In the genomic region with DNA sequence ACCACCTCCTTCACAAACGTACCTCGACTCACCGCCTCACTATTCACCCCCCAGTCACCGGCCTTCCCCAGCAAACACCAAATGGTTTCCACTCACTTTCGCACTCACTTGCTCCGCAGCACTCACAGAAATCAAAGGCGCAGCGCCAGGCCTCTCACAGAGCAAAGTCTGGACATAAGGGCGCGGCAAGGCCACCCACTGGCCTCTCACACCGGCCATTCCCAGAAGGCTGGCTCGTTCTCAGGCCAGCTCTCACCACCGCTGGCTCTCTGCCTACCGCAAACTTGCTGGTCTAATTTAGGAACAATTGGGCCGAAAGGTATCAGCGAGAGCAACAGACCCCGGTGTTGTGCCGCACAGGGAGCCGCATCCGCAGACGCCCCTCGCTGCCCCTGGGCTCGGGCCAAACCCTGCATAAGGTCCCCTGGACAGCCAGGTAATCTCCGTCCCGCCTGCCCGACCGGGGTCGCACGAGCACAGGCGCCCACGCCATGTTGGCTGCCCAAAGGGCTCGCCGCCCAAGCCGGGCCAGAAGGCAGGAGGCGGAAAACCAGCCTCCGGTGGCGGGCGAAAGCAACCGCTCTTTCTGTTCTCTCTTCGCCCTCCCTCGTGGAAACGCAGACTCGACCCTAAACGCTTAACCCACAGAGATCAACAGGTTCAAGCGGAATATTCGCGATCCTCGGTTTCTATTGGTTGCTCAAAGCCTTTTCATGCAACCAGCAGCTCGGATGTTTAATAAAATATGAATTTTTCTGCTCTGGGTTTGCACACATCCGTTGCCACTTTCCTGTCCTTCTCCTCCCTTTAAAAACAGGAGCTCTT, we compare ENCODE assay signal across 8 cellular contexts. TPM values are rescaled to one million over a fixed set of nuclear protein-coding genes. Genes with fewer than 3 reads are reported as not detected.
DNase-seq lines count a peak whose midpoint lies in the region; ATAC-seq and TF ChIP-seq lines count a peak whose summit lies in the region.

No MANE protein-coding gene starts in this region.

- CTCF ChIA-PET in activated naive CD4-positive, alpha-beta T cell treated with anti-CD3 and anti-CD28 coated beads for 36 hours (lab: Charles Lee), result no interaction called here

- H3K27ac Mint-ChIP-seq in activated naive CD4-positive, alpha-beta T cell treated with anti-CD3 and anti-CD28 coated beads for 36 hours, result no peak overlapping the region

- H3K4me3 ChIP-seq in adipocyte (ENCODE audit: low read length) (peak overlapping the region; percentile 90), transverse colon (peak overlapping the region in 1 of 4 donors; percentile 30)

- peaks cover 46% of the 10 kb centered on the region for H3K4me1 Mint-ChIP-seq in activated naive CD4-positive, alpha-beta T cell treated with anti-CD3 and anti-CD28 coated beads for 36 hours (ENCODE audit: low read depth)

- in situ Hi-C loops in transverse colon (cut with MboI; ENCODE audit: low pct_ligation_motif_present in 1 of 4, low pct_unique_long_range_greater_than_20kb in 1 of 4, low sequenced_read_pairs in 3 of 4), result no loop called here

- TF ChIP-seq EP300 in transverse colon (IDR thresholded peaks at IDR 0.05; ENCODE audit: low read depth), result no peak

- peak overlapping the region; percentile 85 for H3K9ac ChIP-seq in adipocyte (ENCODE audit: low read length)

- H3K27me3 ChIP-seq in adipocyte (replicated peaks; ENCODE audit: control insufficient read depth, insufficient read depth, low read length), result no peaks in the 10 kb centered on the region
- peaks cover 100% of the 10 kb centered on the region for H3K27me3 ChIP-seq in transverse colon

- no peak overlapping the region for H3K27ac ChIP-seq in transverse colon

- no peak for DNase-seq in activated naive CD4-positive, alpha-beta T cell treated with anti-CD3 and anti-CD28 coated beads for 36 hours
- DNase-seq in activated naive CD4-positive, alpha-beta T cell treated with anti-CD3 and anti-CD28 coated beads, Interleukin-2, amount 50 U/mL, for 16 hours, result no peak
- no peak for DNase-seq in adipocyte (ENCODE audit: low read depth)
- peak; percentile 49 for DNase-seq in left lobe of liver (ENCODE audit: low spot score)
- peak; percentile 55 for DNase-seq in transverse colon
- no peak for DNase-seq in mucosa of gallbladder (ENCODE audit: low spot score)
- no peak for DNase-seq in NAMALWA (ENCODE audit: low spot score)

- TF ChIP-seq CTCF in transverse colon (IDR thresholded peaks at IDR 0.05), result no peak

- no peaks in the 10 kb centered on the region for H3K36me3 Mint-ChIP-seq in activated naive CD4-positive, alpha-beta T cell treated with anti-CD3 and anti-CD28 coated beads for 36 hours (ENCODE audit: low read depth)

- peaks cover 82% of the 10 kb centered on the region for H3K27me3 Mint-ChIP-seq in activated naive CD4-positive, alpha-beta T cell treated with anti-CD3 and anti-CD28 coated beads for 36 hours (ENCODE audit: low read depth)

- peaks cover 23% of the 10 kb centered on the region for H3K36me3 ChIP-seq in adipocyte (ENCODE audit: control insufficient read depth, insufficient read depth, low read length, severe bottlenecking)
- H3K36me3 ChIP-seq in transverse colon, result no peaks in the 10 kb centered on the region

- WGBS in transverse colon (ENCODE audit: low coverage in 1 of 2), 2 donors, result 0 to 2% methylated on average over 1 to 35 of the region's 50 CpGs

- peaks cover 22% of the 10 kb centered on the region for H3K4me1 ChIP-seq in adipocyte (ENCODE audit: control insufficient read depth, insufficient read depth, low read length)
- H3K4me1 ChIP-seq in transverse colon, result peaks cover 14 to 45% (median 41%) of the 10 kb centered on the region in 4 donors

- no peaks in the 10 kb centered on the region for H3K9me3 Mint-ChIP-seq in activated naive CD4-positive, alpha-beta T cell treated with anti-CD3 and anti-CD28 coated beads for 36 hours

- H3K9me3 ChIP-seq in adipocyte (ENCODE audit: control insufficient read depth, low read length) (no peaks in the 10 kb centered on the region), transverse colon (no peaks in the 10 kb centered on the region)

- intact Hi-C loops in activated naive CD4-positive, alpha-beta T cell treated with anti-CD3 and anti-CD28 coated beads for 36 hours (cut with micrococcal nuclease), result no loop called here
- intact Hi-C loops in transverse colon (cut with DNase I; ENCODE audit: low total_unique reads), result no loop called here

- ATAC-seq in left lobe of liver (peak; percentile 73), GM21717 (IDR thresholded peaks at IDR 0.05; ENCODE audit: unreplicated experiment) (no peak)

- TF ChIP-seq POLR2A in transverse colon (IDR thresholded peaks at IDR 0.05), result no peak

- H3K4me3 Mint-ChIP-seq in activated naive CD4-positive, alpha-beta T cell treated with anti-CD3 and anti-CD28 coated beads for 36 hours, result peak overlapping the region; percentile 42

RNA-seq across cellular contexts. Expression of gene SHOX2, which starts 2.9 kb away (rescaled TPM):
- total RNA-seq in activated naive CD4-positive, alpha-beta T cell treated with anti-CD3 and anti-CD28 coated beads for 36 hours, result not detected
- total RNA-seq in left lobe of liver (not detected), transverse colon (under 1 TPM in 2 of 4 donors, not detected in 2; 0.16 to 0.27 TPM), mucosa of gallbladder (not detected)

RNA-seq across cellular contexts. Expression of gene RSRC1, which starts 6.5 kb away (rescaled TPM):
- total RNA-seq in activated naive CD4-positive, alpha-beta T cell treated with anti-CD3 and anti-CD28 coated beads for 36 hours, result 10 to 100 TPM; 48.4 to 50.1 TPM
- total RNA-seq in left lobe of liver, result 7.5 TPM
- total RNA-seq in transverse colon, result 10 to 100 TPM in 3 of 4 donors, 1 to 10 TPM in 1; 5.6 to 65.1 (median 37.1) TPM
- 30.4 TPM for total RNA-seq in mucosa of gallbladder

Comparison
In these comparisons a context has a peak if more than half of its experiments do, and no peak if none do; other contexts are left out.
1. DNase-seq: peak in left lobe of liver (single experiment) and transverse colon (single experiment); none in activated naive CD4-positive, alpha-beta T cell treated with anti-CD3 and anti-CD28 coated beads for 36 hours (single experiment), activated naive CD4-positive, alpha-beta T cell treated with anti-CD3 and anti-CD28 coated beads, Interleukin-2, amount 50 U/mL, for 16 hours (single experiment), adipocyte (single experiment), mucosa of gallbladder (single experiment) and NAMALWA (single experiment).